In genomic region chr11:66641834-66642233, GRCh38 we compare ENCODE assay signal across 2 cellular contexts.
TF ChIP-seq lines count a peak whose summit lies in the region.

No MANE protein-coding gene starts in this region.

TF ChIP-seq in IMR-90, 13 proteins besides CTCF, POLR2A, EP300 and RAD21:
- no peak for TF ChIP-seq MAZ (IDR thresholded peaks at IDR 0.05; ENCODE audit: borderline replicate concordance, low read depth, low read length)
- no peak for TF ChIP-seq FOS (IDR thresholded peaks at IDR 0.05; ENCODE audit: low read depth, low read length)
- TF ChIP-seq ELK1 (IDR thresholded peaks at IDR 0.05; ENCODE audit: borderline replicate concordance, low read depth, low read length), result no peak
- TF ChIP-seq RCOR1 (IDR thresholded peaks at IDR 0.05; ENCODE audit: insufficient replicate concordance, low read length), result no peak
- TF ChIP-seq NFE2L2 (IDR thresholded peaks at IDR 0.05; ENCODE audit: low read depth, low read length), result no peak
- no peak for TF ChIP-seq MAFK (IDR thresholded peaks at IDR 0.05; ENCODE audit: low read depth, low read length)
- no peak for TF ChIP-seq SMC3 (IDR thresholded peaks at IDR 0.05; ENCODE audit: low read depth, low read length)
- TF ChIP-seq USF2 (IDR thresholded peaks at IDR 0.05; ENCODE audit: low read depth, low read length), result no peak
- no peak for TF ChIP-seq CHD1 (IDR thresholded peaks at IDR 0.05; ENCODE audit: low read depth, low read length)
- TF ChIP-seq MXI1 (IDR thresholded peaks at IDR 0.05; ENCODE audit: borderline replicate concordance, low read depth, low read length), result no peak
- no peak for TF ChIP-seq RFX5 (IDR thresholded peaks at IDR 0.05; ENCODE audit: low read depth, low read length)
- no peak for TF ChIP-seq CEBPB (IDR thresholded peaks at IDR 0.05; ENCODE audit: low read depth, low read length)
- no peak for TF ChIP-seq BHLHE40 (IDR thresholded peaks at IDR 0.05; ENCODE audit: low read depth, low read length)

TF ChIP-seq in GM12878, 131 proteins besides CTCF, POLR2A, EP300 and RAD21:
- TF ChIP-seq MTA2 (IDR thresholded peaks at IDR 0.05; ENCODE audit: low read depth) (no peak), NFXL1 (IDR thresholded peaks at IDR 0.05; ENCODE audit: borderline replicate concordance) (no peak), RBBP5 (conservative IDR thresholded peaks at IDR 0.05) (no peak), PRDM15 (CRISPR knock-in tag; IDR thresholded peaks at IDR 0.05) (no peak), ATF2 (IDR thresholded peaks at IDR 0.05; ENCODE audit: low read length) (no peak), BCL3 (IDR thresholded peaks at IDR 0.05; ENCODE audit: borderline replicate concordance, insufficient read depth, low read depth, low read length, poor library complexity, severe bottlenecking) (no peak)
